Comparison of ENCODE assay signal across 24 cellular contexts in the genomic region with DNA sequence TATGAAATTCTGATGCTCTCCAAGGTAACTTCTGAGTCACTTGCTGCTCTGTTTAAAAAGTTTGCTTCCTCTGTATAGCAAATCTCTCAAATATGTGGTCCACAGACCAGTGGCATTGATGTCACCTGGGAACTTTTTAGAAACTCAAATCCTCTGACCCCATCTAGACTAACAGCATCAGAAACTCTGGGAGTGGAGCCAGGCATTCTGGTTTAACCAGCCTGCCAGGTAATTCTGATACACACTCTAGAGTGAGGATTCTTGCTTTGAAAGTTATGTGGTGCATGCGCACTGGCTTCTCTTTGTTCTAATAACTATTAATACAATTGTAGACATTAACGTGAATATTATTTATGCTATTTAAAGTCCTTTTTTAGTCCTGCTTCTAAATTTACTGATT.
DNase-seq lines count a peak whose midpoint lies in the region; ATAC-seq and TF ChIP-seq lines count a peak whose summit lies in the region.
"Had no signal": no experiment of that assay in that cellular context is flagged by ENCODE, and none has a peak within 500 bp of the region (broad histone marks: within the 10 kb centered on the region; RNA-seq: fewer than 3 reads in every experiment).

No MANE protein-coding gene starts in this region.

- H3K9me3 ChIP-seq in PC-9 (ENCODE audit: insufficient read depth, low read depth) = no peaks in the 10 kb centered on the region
- no peaks in the 10 kb centered on the region for H3K9me3 ChIP-seq in spleen
- H3K9me3 ChIP-seq: BLaER1, MG63, Peyer's patch, SK-N-SH had no signal

- no peak overlapping the region for H3K4me3 Mint-ChIP-seq in Calu3 (ENCODE audit: low read depth, unreplicated experiment)
- peak overlapping the region; percentile 26 for H3K4me3 Mint-ChIP-seq in type B pancreatic cell
- no peak overlapping the region for H3K4me3 Mint-ChIP-seq in endothelial cell (ENCODE audit: unreplicated experiment)
- H3K4me3 Mint-ChIP-seq: CD4-positive, CD25-positive, alpha-beta regulatory T cell; GM23338; H9 had no signal

- WGBS in spleen, 5 donors = 90 to 97% (median 96%) methylated on average over 2 of the region's 2 CpGs

- peaks cover 4% of the 10 kb centered on the region for H3K36me3 Mint-ChIP-seq in Calu3 (ENCODE audit: insufficient read depth, unreplicated experiment)
- H3K36me3 Mint-ChIP-seq in type B pancreatic cell = no peaks in the 10 kb centered on the region
- H3K36me3 Mint-ChIP-seq in endothelial cell (ENCODE audit: low read depth, unreplicated experiment) = no peaks in the 10 kb centered on the region
- H3K36me3 Mint-ChIP-seq: CD4-positive, CD25-positive, alpha-beta regulatory T cell had no signal

- H3K27ac Mint-ChIP-seq in Calu3 (ENCODE audit: unreplicated experiment) (no peak overlapping the region), type B pancreatic cell (peak overlapping the region; percentile 93), endothelial cell (ENCODE audit: unreplicated experiment) (no peak overlapping the region)
- H3K27ac Mint-ChIP-seq: CD4-positive, CD25-positive, alpha-beta regulatory T cell; GM23338; H9 had no signal

- BruUV-seq in Calu3 (replicated peaks; lab: Mats Ljungman, UMichigan) = no TSS peak
- no TSS peak for BruUV-seq in PC-9 (replicated peaks; lab: Mats Ljungman, UMichigan)

- CTCF ChIA-PET in Calu3 (lab: Charles Lee) (no interaction called here), PC-9 (lab: Charles Lee) (no interaction called here)

- H3F3A ChIP-seq in PC-9 (ENCODE audit: insufficient read depth, low read depth) = no peaks in the 10 kb centered on the region

- DNase-seq in Calu3 (peak; percentile 33), PC-9 (peak; percentile 57 to 59), foreskin keratinocyte (peak; percentile 16 to 47), type B pancreatic cell (ENCODE audit: extremely low spot score, unreplicated experiment) (no peak), endothelial cell (ENCODE audit: low spot score) (no peak), NCI-H2107 treated with DMSO at 0.1 percent for 48 hours (lab: John Stamatoyannopoulos, UW; ENCODE audit: unreplicated experiment) (no peak), spleen (no peak)
- DNase-seq: CD4-positive, CD25-positive, alpha-beta regulatory T cell; H9; Kasumi-1; MG63; NCI-H1105 treated with DMSO at 0.1 percent for 48 hours; NCI-H146; NCI-H1930; NCI-H2171; NCI-H226; NCI-H510A; NCI-H69; Peyer's patch; SHP77 treated with DMSO at 0.1 percent for 48 hours; SK-N-SH had no signal

- no peaks in the 10 kb centered on the region for H3K27me3 ChIP-seq in PC-9 (ENCODE audit: insufficient read depth, low read depth)
- peaks cover 9% of the 10 kb centered on the region for H3K27me3 ChIP-seq in foreskin keratinocyte
- no peaks in the 10 kb centered on the region for H3K27me3 ChIP-seq in spleen (replicated peaks in 1 of 7)
- H3K27me3 ChIP-seq: BLaER1, Peyer's patch had no signal

- no peak overlapping the region for H3K4me3 ChIP-seq in PC-9
- no peak overlapping the region for H3K4me3 ChIP-seq in spleen
- H3K4me3 ChIP-seq: BLaER1, GM23338, K562, MG63, Peyer's patch had no signal

- H3K4me1 Mint-ChIP-seq in Calu3 (ENCODE audit: low read depth, unreplicated experiment) (no peaks in the 10 kb centered on the region), type B pancreatic cell (ENCODE audit: unreplicated experiment) (no peaks in the 10 kb centered on the region), endothelial cell (ENCODE audit: unreplicated experiment) (no peaks in the 10 kb centered on the region)
- H3K4me1 Mint-ChIP-seq: CD4-positive, CD25-positive, alpha-beta regulatory T cell had no signal

- no peak overlapping the region; the same call in 1 of the 2 replicates for H3K4me2 ChIP-seq in PC-9
- H3K4me2 ChIP-seq: BLaER1, GM23338, SK-N-SH had no signal

- TF ChIP-seq CTCF in Calu3 (IDR thresholded peaks at IDR 0.05; ENCODE audit: unreplicated experiment) (no peak), PC-9 (conservative IDR thresholded peaks at IDR 0.05) (no peak), foreskin keratinocyte (conservative IDR thresholded peaks at IDR 0.05) (no peak), type B pancreatic cell (conservative IDR thresholded peaks at IDR 0.05) (no peak), endothelial cell (IDR thresholded peaks at IDR 0.05; ENCODE audit: unreplicated experiment) (no peak), spleen (IDR thresholded peaks at IDR 0.05 in 8 of 11, conservative IDR thresholded peaks at IDR 0.05 in 3 of 11) (no peak)

- no peaks in the 10 kb centered on the region for H3K27me3 Mint-ChIP-seq in Calu3 (ENCODE audit: unreplicated experiment)
- no peaks in the 10 kb centered on the region for H3K27me3 Mint-ChIP-seq in type B pancreatic cell
- H3K27me3 Mint-ChIP-seq in endothelial cell (ENCODE audit: unreplicated experiment) = no peaks in the 10 kb centered on the region

- H3K79me2 ChIP-seq in PC-9 (ENCODE audit: low read depth) = no peaks in the 10 kb centered on the region

- intact Hi-C loops in Calu3 (cut with micrococcal nuclease; ENCODE audit: unreplicated experiment) = no loop called here
- intact Hi-C loops in PC-9 (cut with micrococcal nuclease; ENCODE audit: unreplicated experiment) = no loop called here
- intact Hi-C loops in spleen (cut with DNase I; ENCODE audit: low total_unique reads) = no loop called here

- POLR2A ChIA-PET in PC-9 (lab: Charles Lee; ENCODE audit: unreplicated experiment) = no interaction called here

- H3K27ac ChIP-seq in PC-9 = no peak overlapping the region
- no peak overlapping the region for H3K27ac ChIP-seq in foreskin keratinocyte
- no peak overlapping the region for H3K27ac ChIP-seq in spleen
- H3K27ac ChIP-seq: BLaER1, Peyer's patch had no signal

- no peaks in the 10 kb centered on the region for H3K9me2 ChIP-seq in PC-9 (ENCODE audit: insufficient read depth)
- H3K9me2 ChIP-seq: SK-N-SH had no signal

- H4K20me1 ChIP-seq in PC-9 (ENCODE audit: insufficient read depth) = no peaks in the 10 kb centered on the region
- H4K20me1 ChIP-seq: BLaER1 had no signal

- no peaks in the 10 kb centered on the region for H3K4me1 ChIP-seq in PC-9 (replicated peaks; ENCODE audit: insufficient read depth)
- no peaks in the 10 kb centered on the region for H3K4me1 ChIP-seq in foreskin keratinocyte
- no peaks in the 10 kb centered on the region for H3K4me1 ChIP-seq in spleen
- H3K4me1 ChIP-seq: BLaER1, Peyer's patch had no signal

- peak; percentile 68 for ATAC-seq in foreskin keratinocyte
- ATAC-seq: GM23338, K562 had no signal

- TF ChIP-seq POLR2A in spleen (IDR thresholded peaks at IDR 0.05) = no peak

- H3K36me3 ChIP-seq in PC-9 (ENCODE audit: low read depth) (no peaks in the 10 kb centered on the region), spleen (peaks cover 0 to 10% (median 0%) of the 10 kb centered on the region in 6 donors)
- H3K36me3 ChIP-seq: BLaER1, MG63, Peyer's patch had no signal

- no peaks in the 10 kb centered on the region for H3K9me3 Mint-ChIP-seq in Calu3 (ENCODE audit: low read depth, unreplicated experiment)
- H3K9me3 Mint-ChIP-seq in type B pancreatic cell = no peaks in the 10 kb centered on the region
- no peaks in the 10 kb centered on the region for H3K9me3 Mint-ChIP-seq in endothelial cell (ENCODE audit: unreplicated experiment)
- H3K9me3 Mint-ChIP-seq: GM23338, H9 had no signal

- H2AFZ ChIP-seq in PC-9 = no peak overlapping the region
- H2AFZ ChIP-seq: GM23338 had no signal

Comparison
In these comparisons a context has a peak if more than half of its experiments do, and no peak if none do; other contexts are left out.
1. DNase-seq: peak in Calu3 (single experiment), PC-9 (2 of 2) and foreskin keratinocyte (2 of 2); none in type B pancreatic cell (single experiment), endothelial cell (single experiment), NCI-H2107 treated with DMSO at 0.1 percent for 48 hours (single experiment) and spleen (single experiment).